ENCODE assay signal across 15 cellular contexts in genomic region chr15:25435474-25436243, GRCh38. TPM values are rescaled to one million over a fixed set of nuclear protein-coding genes. Genes with fewer than 3 reads are reported as not detected.
DNase-seq lines count a peak whose midpoint lies in the region; ATAC-seq and TF ChIP-seq lines count a peak whose summit lies in the region.
"Had no signal": no experiment of that assay in that cellular context is flagged by ENCODE, and none has a peak within 500 bp of the region (broad histone marks: within the 10 kb centered on the region; RNA-seq: fewer than 3 reads in every experiment).

No MANE protein-coding gene starts in this region.

- intact Hi-C loops in activated T-helper 2 cell treated with anti-CD3 and anti-CD28 coated beads, Interferon-gamma antibody, Interleukin-2, Interleukin-4, amounts not matched to agents 10 μg/mL and 5 μg/mL and 100 μg/mL, durations not matched to agents 14 hours and 24 hours and 36 hours (cut with micrococcal nuclease) = loop anchor here (5.0 kb wide), 5 partner anchors 33 to 663 kb away; partner anchors contain the start of gene ATP10A
- intact Hi-C loops in adrenal gland (cut with DNase I) (loop anchor here in 1 of 2 donors (10.0 kb wide), 1 partner anchor 91 kb away; no protein-coding TSS in a partner anchor), lower lobe of right lung (cut with DNase I) (no loop called here), lower leg skin (cut with DNase I; ENCODE audit: low total_unique reads) (no loop called here)

- no peak overlapping the region for H3K4me3 ChIP-seq in adrenal gland
- H3K4me3 ChIP-seq in lower lobe of right lung = no peak overlapping the region
- no peak overlapping the region for H3K4me3 ChIP-seq in lower leg skin (ENCODE audit: low read depth, poor library complexity, severe bottlenecking)

- H3K9me3 Mint-ChIP-seq in stimulated activated naive CD8-positive, alpha-beta T cell treated with anti-CD3 and anti-CD28 coated beads, Interleukin-15, Interleukin-2, amounts not matched to agents 100 ng/mL and 50 ng/mL, for 24 hours = no peaks in the 10 kb centered on the region
- H3K9me3 Mint-ChIP-seq in activated T-helper 2 cell treated with anti-CD3 and anti-CD28 coated beads, Interferon-gamma antibody, Interleukin-2, Interleukin-4, amounts not matched to agents 10 μg/mL and 5 μg/mL and 100 μg/mL, durations not matched to agents 14 hours and 24 hours and 36 hours = no peaks in the 10 kb centered on the region

- H3K4me3 Mint-ChIP-seq in stimulated activated naive CD8-positive, alpha-beta T cell treated with anti-CD3 and anti-CD28 coated beads, Interleukin-15, Interleukin-2, amounts not matched to agents 100 ng/mL and 50 ng/mL, for 24 hours = peak overlapping the region; percentile 92
- peak overlapping the region; percentile 61 for H3K4me3 Mint-ChIP-seq in activated T-helper 2 cell treated with anti-CD3 and anti-CD28 coated beads, Interferon-gamma antibody, Interleukin-2, Interleukin-4, amounts not matched to agents 10 μg/mL and 5 μg/mL and 100 μg/mL, durations not matched to agents 14 hours and 24 hours and 36 hours (ENCODE audit: low read depth)

- H3K27ac ChIP-seq in adrenal gland (no peak overlapping the region), lower lobe of right lung (no peak overlapping the region)
- H3K27ac ChIP-seq: left lung had no signal

- H3K9me3 ChIP-seq in adrenal gland (replicated peaks in 1 of 3) = no peaks in the 10 kb centered on the region
- no peaks in the 10 kb centered on the region for H3K9me3 ChIP-seq in lower lobe of right lung
- H3K9me3 ChIP-seq: BE2C, left lung had no signal

- H3K4me1 ChIP-seq in adrenal gland (replicated peaks in 1 of 2) (peaks cover 10 to 56% of the 10 kb centered on the region in 2 donors), lower lobe of right lung (peaks cover 31% of the 10 kb centered on the region)
- H3K4me1 ChIP-seq: BE2C had no signal

- H3K36me3 ChIP-seq in adrenal gland (replicated peaks in 1 of 2) (no peaks in the 10 kb centered on the region), lower lobe of right lung (no peaks in the 10 kb centered on the region)
- H3K36me3 ChIP-seq: left lung had no signal

- H3K27me3 ChIP-seq in adrenal gland (no peaks in the 10 kb centered on the region), lower lobe of right lung (ENCODE audit: low read depth) (no peaks in the 10 kb centered on the region)
- H3K27me3 ChIP-seq: BE2C, left lung had no signal

- no peak overlapping the region for H3K27ac Mint-ChIP-seq in stimulated activated naive CD8-positive, alpha-beta T cell treated with anti-CD3 and anti-CD28 coated beads, Interleukin-15, Interleukin-2, amounts not matched to agents 100 ng/mL and 50 ng/mL, for 24 hours
- no peak overlapping the region for H3K27ac Mint-ChIP-seq in activated T-helper 2 cell treated with anti-CD3 and anti-CD28 coated beads, Interferon-gamma antibody, Interleukin-2, Interleukin-4, amounts not matched to agents 10 μg/mL and 5 μg/mL and 100 μg/mL, durations not matched to agents 14 hours and 24 hours and 36 hours
- H3K27ac Mint-ChIP-seq: T-helper 17 cell had no signal

- TF ChIP-seq POLR2A in adrenal gland (IDR thresholded peaks at IDR 0.05) (no peak), lower leg skin (IDR thresholded peaks at IDR 0.05) (no peak)

- WGBS in adrenal gland, 4 donors = 93 to 97% (median 95%) methylated on average over 5 of the region's 5 CpGs
- WGBS in lower leg skin, 2 donors = 84 to 90% methylated on average over 5 of the region's 5 CpGs

- TF ChIP-seq CTCF in adrenal gland (IDR thresholded peaks at IDR 0.05) (no peak), lower lobe of right lung (IDR thresholded peaks at IDR 0.05) (no peak), lower leg skin (IDR thresholded peaks at IDR 0.05) (no peak)

- DNase-seq in stimulated activated naive CD8-positive, alpha-beta T cell treated with anti-CD3 and anti-CD28 coated beads, Interleukin-15, Interleukin-2, amounts not matched to agents 100 U/mL and 50 U/mL, for 24 hours = no peak
- DNase-seq in activated T-helper 2 cell treated with anti-CD3 and anti-CD28 coated beads, Interferon-gamma antibody, Interleukin-2, Interleukin-4, amounts not matched to agents 10 μg/mL and 5 μg/mL and 100 μg/mL, durations not matched to agents 14 hours and 24 hours and 36 hours (ENCODE audit: low spot score) = no peak
- DNase-seq in iris pigment epithelial cell (ENCODE audit: low read depth) = peak; percentile 49
- no peak for DNase-seq in adrenal gland
- no peak for DNase-seq in lower lobe of right lung
- no peak for DNase-seq in lower leg skin (ENCODE audit: low spot score in 2 of 2)
- DNase-seq: activated CD8-positive, alpha-beta memory T cell treated with anti-CD3 and anti-CD28 coated beads for 24 hours; aorta; BE2C; effector CD8-positive, alpha-beta T cell; left lung; NCI-H2029; T-helper 17 cell had no signal

- no peak for ATAC-seq in stimulated activated naive CD8-positive, alpha-beta T cell treated with anti-CD3 and anti-CD28 coated beads, Interleukin-15, Interleukin-2, amounts not matched to agents 100 U/mL and 50 U/mL, for 24 hours
- ATAC-seq in GM21423 (IDR thresholded peaks at IDR 0.05; ENCODE audit: unreplicated experiment) (no peak), lower lobe of right lung (no peak)
- ATAC-seq: left lung, T-helper 17 cell had no signal

- no peaks in the 10 kb centered on the region for H3K27me3 Mint-ChIP-seq in stimulated activated naive CD8-positive, alpha-beta T cell treated with anti-CD3 and anti-CD28 coated beads, Interleukin-15, Interleukin-2, amounts not matched to agents 100 ng/mL and 50 ng/mL, for 24 hours
- no peaks in the 10 kb centered on the region for H3K27me3 Mint-ChIP-seq in activated T-helper 2 cell treated with anti-CD3 and anti-CD28 coated beads, Interferon-gamma antibody, Interleukin-2, Interleukin-4, amounts not matched to agents 10 μg/mL and 5 μg/mL and 100 μg/mL, durations not matched to agents 14 hours and 24 hours and 36 hours (ENCODE audit: low read depth)
- H3K27me3 Mint-ChIP-seq: T-helper 17 cell had no signal

- H3K36me3 Mint-ChIP-seq in stimulated activated naive CD8-positive, alpha-beta T cell treated with anti-CD3 and anti-CD28 coated beads, Interleukin-15, Interleukin-2, amounts not matched to agents 100 ng/mL and 50 ng/mL, for 24 hours (ENCODE audit: low read depth) = peaks cover 26% of the 10 kb centered on the region
- H3K36me3 Mint-ChIP-seq in activated T-helper 2 cell treated with anti-CD3 and anti-CD28 coated beads, Interferon-gamma antibody, Interleukin-2, Interleukin-4, amounts not matched to agents 10 μg/mL and 5 μg/mL and 100 μg/mL, durations not matched to agents 14 hours and 24 hours and 36 hours (ENCODE audit: low read depth) = peaks cover 39% of the 10 kb centered on the region

- H3K4me1 Mint-ChIP-seq in stimulated activated naive CD8-positive, alpha-beta T cell treated with anti-CD3 and anti-CD28 coated beads, Interleukin-15, Interleukin-2, amounts not matched to agents 100 ng/mL and 50 ng/mL, for 24 hours (ENCODE audit: low read depth) = peaks cover 59% of the 10 kb centered on the region
- H3K4me1 Mint-ChIP-seq in activated T-helper 2 cell treated with anti-CD3 and anti-CD28 coated beads, Interferon-gamma antibody, Interleukin-2, Interleukin-4, amounts not matched to agents 10 μg/mL and 5 μg/mL and 100 μg/mL, durations not matched to agents 14 hours and 24 hours and 36 hours (ENCODE audit: low read depth) = peaks cover 28% of the 10 kb centered on the region

RNA-seq across cellular contexts. Expression of gene UBE3A, which starts 3.2 kb away (rescaled TPM):
- 107 and 108 TPM in 2 replicates for total RNA-seq in activated T-helper 2 cell treated with anti-CD3 and anti-CD28 coated beads, Interferon-gamma antibody, Interleukin-2, Interleukin-4, amounts not matched to agents 10 μg/mL and 5 μg/mL and 100 μg/mL, durations not matched to agents 14 hours and 24 hours and 36 hours
- total RNA-seq in adrenal gland = 100 to 1,000 TPM in 2 of 8 donors, 10 to 100 TPM in 6; 32.5 to 114 (median 87.4) TPM
- polyA plus RNA-seq in adrenal gland = 10 to 100 TPM; 19.6 to 67.4 (median 24.5) TPM
- 86.1 TPM for total RNA-seq in lower lobe of right lung
- 10 to 100 TPM; 56.9 to 79.2 (median 65.7) TPM for total RNA-seq in lower leg skin
